ENCODE assay signal across 11 cellular contexts in the genomic region with DNA sequence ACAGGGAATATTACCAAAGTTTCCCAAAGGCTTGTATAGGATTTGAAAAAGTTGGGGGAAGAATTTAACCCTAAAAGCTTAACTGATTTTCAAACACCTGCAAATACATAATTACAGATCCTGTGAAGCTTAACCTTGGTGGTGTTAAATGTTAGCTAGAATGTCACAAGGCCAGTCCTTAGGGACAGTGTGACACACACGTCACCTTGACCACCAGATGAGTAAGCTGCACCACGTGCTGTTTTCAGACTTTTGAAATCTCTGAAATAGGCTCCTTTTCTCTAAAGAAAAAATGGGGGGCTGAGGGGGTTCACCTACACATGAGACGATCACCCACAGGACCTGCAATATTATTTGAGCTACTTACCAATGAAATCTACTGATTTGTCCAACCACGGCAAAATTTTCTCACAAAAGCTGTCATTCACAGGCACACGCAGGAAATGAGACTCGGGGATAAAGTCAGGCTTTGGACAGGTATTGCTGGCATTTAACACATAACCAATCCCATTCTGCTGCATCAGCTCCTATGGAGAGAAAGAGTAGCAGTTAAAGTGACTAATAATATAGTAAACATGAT.
DNase-seq lines count a peak whose midpoint lies in the region; ATAC-seq and TF ChIP-seq lines count a peak whose summit lies in the region.
"Had no signal": no experiment of that assay in that cellular context is flagged by ENCODE, and none has a peak within 500 bp of the region (broad histone marks: within the 10 kb centered on the region; RNA-seq: fewer than 3 reads in every experiment).

No MANE protein-coding gene starts in this region.

- H3K4me1 Mint-ChIP-seq in Calu3 (ENCODE audit: low read depth, unreplicated experiment), result peaks cover 16% of the 10 kb centered on the region

- peaks cover 16 to 24% of the 10 kb centered on the region in 2 donors for H3K4me1 ChIP-seq in adrenal gland (replicated peaks in 1 of 2)
- H3K4me1 ChIP-seq in uterus, result no peaks in the 10 kb centered on the region

- H3K9me3 ChIP-seq in adrenal gland (replicated peaks in 1 of 3) (no peaks in the 10 kb centered on the region), uterus (no peaks in the 10 kb centered on the region)
- H3K9me3 ChIP-seq: esophagus squamous epithelium, mucosa of descending colon had no signal

- TF ChIP-seq POLR2A in adrenal gland (IDR thresholded peaks at IDR 0.05) (no peak), uterus (IDR thresholded peaks at IDR 0.05) (no peak)

- H3K36me3 Mint-ChIP-seq in Calu3 (ENCODE audit: insufficient read depth, unreplicated experiment), result no peaks in the 10 kb centered on the region

- peaks cover 0 to 13% of the 10 kb centered on the region in 2 donors for H3K36me3 ChIP-seq in adrenal gland (replicated peaks in 1 of 2)
- no peaks in the 10 kb centered on the region for H3K36me3 ChIP-seq in uterus

- H3K27me3 ChIP-seq in adrenal gland (no peaks in the 10 kb centered on the region), uterus (no peaks in the 10 kb centered on the region)
- H3K27me3 ChIP-seq: esophagus squamous epithelium had no signal

- H3K27me3 Mint-ChIP-seq in Calu3 (ENCODE audit: unreplicated experiment), result no peaks in the 10 kb centered on the region

- ATAC-seq in GM19351 (IDR thresholded peaks at IDR 0.05; ENCODE audit: unreplicated experiment) (peak; percentile 79), HG03066 (IDR thresholded peaks at IDR 0.05; ENCODE audit: low read depth, unreplicated experiment) (peak; percentile 67)
- ATAC-seq: mucosa of descending colon had no signal

- no peak overlapping the region for H3K4me3 ChIP-seq in adrenal gland
- H3K4me3 ChIP-seq in uterus, result no peak overlapping the region
- H3K4me3 ChIP-seq: esophagus squamous epithelium, mucosa of descending colon had no signal

- intact Hi-C loops in Calu3 (cut with micrococcal nuclease; ENCODE audit: unreplicated experiment), result no loop called here
- intact Hi-C loops in adrenal gland (cut with DNase I), result no loop called here
- intact Hi-C loops in uterus (cut with DNase I; ENCODE audit: low total_unique reads), result no loop called here

- peak overlapping the region; percentile 46 to 89 (median 71) for H3K27ac ChIP-seq in adrenal gland
- no peak overlapping the region for H3K27ac ChIP-seq in uterus
- H3K27ac ChIP-seq: esophagus squamous epithelium had no signal

- 40 to 53% (median 51%) methylated on average over 6 of the region's 6 CpGs for WGBS in adrenal gland, 4 donors

- CTCF ChIA-PET in Calu3 (lab: Charles Lee), result interaction anchor here (0.5 to 1.6 kb wide), 3 partner anchors 89 to 136 kb away, joined by 3 to 4 read pairs (median 4); no protein-coding TSS in a partner anchor

- DNase-seq in Calu3 (no peak), adrenal gland (peak; percentile 58 to 82 (median 73)), retina (no peak), NCI-H1048 (lab: John Stamatoyannopoulos, UW) (no peak), MV-4-11 (lab: John Stamatoyannopoulos, UW) (no peak), uterus (no peak)
- DNase-seq: esophagus squamous epithelium, mucosa of descending colon, NCI-H2029 treated with DMSO at 0.1 percent for 48 hours had no signal

- H3K4me3 Mint-ChIP-seq in Calu3 (ENCODE audit: low read depth, unreplicated experiment), result no peak overlapping the region

- H3K9me3 Mint-ChIP-seq in Calu3 (ENCODE audit: low read depth, unreplicated experiment), result no peaks in the 10 kb centered on the region

- peak overlapping the region; percentile 79 for H3K27ac Mint-ChIP-seq in Calu3 (ENCODE audit: unreplicated experiment)

- no TSS peak for BruUV-seq in Calu3 (replicated peaks; lab: Mats Ljungman, UMichigan)

- TF ChIP-seq CTCF in Calu3 (IDR thresholded peaks at IDR 0.05; ENCODE audit: unreplicated experiment) (no peak), adrenal gland (IDR thresholded peaks at IDR 0.05) (no peak), uterus (IDR thresholded peaks at IDR 0.05) (no peak)

Comparison
In these comparisons a context has a peak if more than half of its experiments do, and no peak if none do; other contexts are left out.
1. DNase-seq: peak in adrenal gland (7 of 7); none in Calu3 (single experiment), retina (single experiment), NCI-H1048 (single experiment), MV-4-11 (single experiment) and uterus (0 of 2).
2. H3K27ac ChIP-seq: peak in adrenal gland (5 of 5); none in uterus (0 of 2).